Comparison of ENCODE assay signal across 1 cellular context in genomic region chr14:76918751-76919421, GRCh38.
TF ChIP-seq lines count a peak whose summit lies in the region.

No MANE protein-coding gene starts in this region.

TF ChIP-seq in H1, 55 proteins besides CTCF, POLR2A, EP300 and RAD21:
- peak; percentile 95 for TF ChIP-seq BACH1 (IDR thresholded peaks at IDR 0.05; ENCODE audit: low read length)
- TF ChIP-seq POU5F1 (IDR thresholded peaks at IDR 0.05; ENCODE audit: low read depth, low read length): no peak
- peak; percentile 47; the same call in 1 of the 2 replicates for TF ChIP-seq E2F6 (IDR thresholded peaks at IDR 0.05)
- peak; percentile 88 for TF ChIP-seq JUND (IDR thresholded peaks at IDR 0.05; ENCODE audit: low read length)
- peak; percentile 69 for TF ChIP-seq ASH2L (IDR thresholded peaks at IDR 0.05; ENCODE audit: low read length)
- TF ChIP-seq TCF12 (IDR thresholded peaks at IDR 0.05; ENCODE audit: low read depth, low read length): 0 out of 2 replicates have a peak, but pooled peaks have one; percentile 40
- peak; percentile 84; the same call in 1 of the 2 replicates for TF ChIP-seq MAFK (IDR thresholded peaks at IDR 0.05; ENCODE audit: low read depth, low read length)
- TF ChIP-seq USF2 (IDR thresholded peaks at IDR 0.05; ENCODE audit: low read length): no peak
